Comparison of ENCODE assay signal across 18 cellular contexts in genomic region chr6:77040566-77041195, GRCh38.
DNase-seq lines count a peak whose midpoint lies in the region; ATAC-seq, FAIRE-seq and TF ChIP-seq lines count a peak whose summit lies in the region.
"Had no signal": no experiment of that assay in that cellular context is flagged by ENCODE, and none has a peak within 500 bp of the region (broad histone marks: within the 10 kb centered on the region; RNA-seq: fewer than 3 reads in every experiment).

No MANE protein-coding gene starts in this region.

- H3K36me3 Mint-ChIP-seq in MCF 10A (ENCODE audit: insufficient read depth, unreplicated experiment) (peaks cover 7% of the 10 kb centered on the region), astrocyte (ENCODE audit: low read depth, unreplicated experiment) (peaks cover 13% of the 10 kb centered on the region), T-cell (no peaks in the 10 kb centered on the region)

- no peaks in the 10 kb centered on the region for H3K4me1 ChIP-seq in breast epithelium
- peaks cover 6% of the 10 kb centered on the region for H3K4me1 ChIP-seq in astrocyte (ENCODE audit: insufficient read depth, low read length)
- H3K4me1 ChIP-seq: Peyer's patch had no signal

- no peak for FAIRE-seq in astrocyte (lab: Jason Lieb, UNC)
- FAIRE-seq: GM12878, GM18507 had no signal

- H3K36me3 ChIP-seq in breast epithelium (no peaks in the 10 kb centered on the region), astrocyte (ENCODE audit: insufficient read depth, low read length) (no peaks in the 10 kb centered on the region)
- H3K36me3 ChIP-seq: Peyer's patch had no signal

- POLR2A ChIA-PET in MCF 10A (lab: Yijun Ruan, JAX) = interaction anchor here (1.1 kb wide), 1 partner anchor 13 kb away, joined by 3 read pairs; no protein-coding TSS in a partner anchor
- POLR2A ChIA-PET in T-cell (lab: Charles Lee) = no interaction called here

- CTCF ChIA-PET in MCF 10A (lab: Yijun Ruan, JAX) (no interaction called here), T-cell (lab: Charles Lee) (no interaction called here)

- TF ChIP-seq POLR2A in breast epithelium (IDR thresholded peaks at IDR 0.05) = no peak

- TF ChIP-seq CTCF in MCF 10A (IDR thresholded peaks at IDR 0.05; ENCODE audit: unreplicated experiment) (no peak), breast epithelium (IDR thresholded peaks at IDR 0.05) (no peak), astrocyte (IDR thresholded peaks at IDR 0.05; ENCODE audit: insufficient read depth, low read depth, low read length) (no peak), fibroblast of the aortic adventitia (IDR thresholded peaks at IDR 0.05; ENCODE audit: insufficient read depth, low read length) (no peak)

- no peaks in the 10 kb centered on the region for H3K27me3 ChIP-seq in breast epithelium
- H3K27me3 ChIP-seq in astrocyte (ENCODE audit: insufficient read depth, low read length) = no peaks in the 10 kb centered on the region
- H3K27me3 ChIP-seq: Peyer's patch had no signal

- H3K4me3 Mint-ChIP-seq in MCF 10A (ENCODE audit: unreplicated experiment) = no peak overlapping the region
- no peak overlapping the region for H3K4me3 Mint-ChIP-seq in astrocyte (ENCODE audit: unreplicated experiment)
- H3K4me3 Mint-ChIP-seq in T-cell = no peak overlapping the region
- H3K4me3 Mint-ChIP-seq: H9 had no signal

- H3K4me2 ChIP-seq in astrocyte (ENCODE audit: low read length) = no peak overlapping the region

- H3K27me3 Mint-ChIP-seq in MCF 10A (ENCODE audit: insufficient read depth, unreplicated experiment) (no peaks in the 10 kb centered on the region), astrocyte (ENCODE audit: low read depth, unreplicated experiment) (no peaks in the 10 kb centered on the region), T-cell (no peaks in the 10 kb centered on the region)

- H3K27ac ChIP-seq in breast epithelium (no peak overlapping the region), astrocyte (ENCODE audit: low read depth, low read length) (no peak overlapping the region)
- H3K27ac ChIP-seq: Peyer's patch had no signal

- H3K4me3 ChIP-seq in breast epithelium = no peak overlapping the region
- H3K4me3 ChIP-seq in astrocyte (ENCODE audit: insufficient read depth, low read depth, low read length) = no peak overlapping the region
- no peak overlapping the region for H3K4me3 ChIP-seq in fibroblast of the aortic adventitia (ENCODE audit: low read depth, low read length)
- H3K4me3 ChIP-seq: GM12878, Peyer's patch had no signal

- no TSS peak for BruUV-seq in MCF 10A (replicated peaks; lab: Mats Ljungman, UMichigan)

- H3K9ac ChIP-seq in astrocyte (ENCODE audit: low read length) = no peak overlapping the region

- no peaks in the 10 kb centered on the region for H4K20me1 ChIP-seq in astrocyte (ENCODE audit: insufficient read depth, low read length)

- no peaks in the 10 kb centered on the region for H3K79me2 ChIP-seq in astrocyte (ENCODE audit: insufficient read depth, low read length)

- intact Hi-C loops in MCF 10A (cut with micrococcal nuclease) = no loop called here
- intact Hi-C loops in breast epithelium (cut with DNase I; ENCODE audit: low total_unique reads) = no loop called here

- H3K27ac Mint-ChIP-seq in MCF 10A (ENCODE audit: low read depth, unreplicated experiment) = no peak overlapping the region
- no peak overlapping the region for H3K27ac Mint-ChIP-seq in astrocyte (ENCODE audit: unreplicated experiment)
- no peak overlapping the region for H3K27ac Mint-ChIP-seq in T-cell
- H3K27ac Mint-ChIP-seq: H9 had no signal

- DNase-seq in MCF 10A (ENCODE audit: unreplicated experiment) (peak; percentile 42), breast epithelium (ENCODE audit: low spot score in 2 of 2) (no peak), astrocyte (ENCODE audit: low read depth) (peak; percentile 2), fibroblast of the aortic adventitia (ENCODE audit: low read depth) (peak; percentile 23), NCI-H2196 (lab: John Stamatoyannopoulos, UW; ENCODE audit: unreplicated experiment) (no peak), T-cell (no peak), NCI-H510A treated with DMSO at 0.1 percent for 48 hours (lab: John Stamatoyannopoulos, UW) (no peak)
- DNase-seq: 8988T, C1 segment of cervical spinal cord, H9, NCI-H1048, NCI-H2107, NCI-H774, Peyer's patch, SIG-M5 had no signal

- H3K4me1 Mint-ChIP-seq in MCF 10A (ENCODE audit: insufficient read depth, unreplicated experiment) (peaks cover 27% of the 10 kb centered on the region), astrocyte (ENCODE audit: low read depth, unreplicated experiment) (peaks cover 25% of the 10 kb centered on the region), T-cell (no peaks in the 10 kb centered on the region)
- H3K4me1 Mint-ChIP-seq: H9 had no signal

- H2AFZ ChIP-seq in astrocyte (ENCODE audit: low read depth, low read length) = no peak overlapping the region

- H3K9me3 Mint-ChIP-seq in MCF 10A (ENCODE audit: unreplicated experiment) (peaks cover 11% of the 10 kb centered on the region), astrocyte (ENCODE audit: unreplicated experiment) (peaks cover 15% of the 10 kb centered on the region), T-cell (peaks cover 6 to 31% (median 13%) of the 10 kb centered on the region in 3 donors)

- ATAC-seq in T-cell (replicated peaks in 1 of 4) (no peak), HG03342 (IDR thresholded peaks at IDR 0.05; ENCODE audit: unreplicated experiment) (no peak)
- ATAC-seq: GM12878 had no signal

- peaks cover 9 to 36% of the 10 kb centered on the region in 2 donors for H3K9me3 ChIP-seq in breast epithelium
- H3K9me3 ChIP-seq in astrocyte (ENCODE audit: insufficient read depth, low read depth, low read length) = no peaks in the 10 kb centered on the region
- H3K9me3 ChIP-seq: Peyer's patch had no signal

Comparison
In these comparisons a context has a peak if more than half of its experiments do, and no peak if none do; other contexts are left out.
1. DNase-seq: peak in MCF 10A (single experiment), astrocyte (single experiment) and fibroblast of the aortic adventitia (single experiment); none in breast epithelium (0 of 2), NCI-H2196 (single experiment), T-cell (0 of 34) and NCI-H510A treated with DMSO at 0.1 percent for 48 hours (single experiment).